ENCODE assay signal across 1 cellular context in genomic region chr10:126647116-126647515, GRCh38.
TF ChIP-seq lines count a peak whose summit lies in the region.

No MANE protein-coding gene starts in this region.

TF ChIP-seq in H1, 55 proteins besides CTCF, POLR2A, EP300 and RAD21:
- TF ChIP-seq BACH1 (IDR thresholded peaks at IDR 0.05; ENCODE audit: low read length), result no peak
- TF ChIP-seq GTF2F1 (IDR thresholded peaks at IDR 0.05; ENCODE audit: borderline replicate concordance, low read depth, low read length), result no peak
- TF ChIP-seq NRF1 (IDR thresholded peaks at IDR 0.05; ENCODE audit: low read depth, low read length), result no peak
- TF ChIP-seq JUND (IDR thresholded peaks at IDR 0.05; ENCODE audit: low read length), result no peak
- TF ChIP-seq SIRT6 (IDR thresholded peaks at IDR 0.05; ENCODE audit: low read length), result no peak
- TF ChIP-seq GABPA (IDR thresholded peaks at IDR 0.05; ENCODE audit: borderline replicate concordance, insufficient read depth, low read length), result no peak
- no peak for TF ChIP-seq SRF (IDR thresholded peaks at IDR 0.05; ENCODE audit: low read depth, low read length)
- no peak for TF ChIP-seq FOSL1 (IDR thresholded peaks at IDR 0.05; ENCODE audit: insufficient read depth, low read depth, low read length)
- no peak for TF ChIP-seq RBBP5 (IDR thresholded peaks at IDR 0.05; ENCODE audit: borderline replicate concordance, low read depth, low read length)
- no peak for TF ChIP-seq RXRA (IDR thresholded peaks at IDR 0.05; ENCODE audit: insufficient read depth, low read depth, low read length)
- TF ChIP-seq USF2 (IDR thresholded peaks at IDR 0.05; ENCODE audit: low read length), result no peak
- no peak for TF ChIP-seq MAX (IDR thresholded peaks at IDR 0.05)
- no peak for TF ChIP-seq SP1 (IDR thresholded peaks at IDR 0.05; ENCODE audit: low read depth, low read length)
- TF ChIP-seq PHF8 (conservative IDR thresholded peaks at IDR 0.05; ENCODE audit: low read depth, low read length), result no peak
